In the genomic region with DNA sequence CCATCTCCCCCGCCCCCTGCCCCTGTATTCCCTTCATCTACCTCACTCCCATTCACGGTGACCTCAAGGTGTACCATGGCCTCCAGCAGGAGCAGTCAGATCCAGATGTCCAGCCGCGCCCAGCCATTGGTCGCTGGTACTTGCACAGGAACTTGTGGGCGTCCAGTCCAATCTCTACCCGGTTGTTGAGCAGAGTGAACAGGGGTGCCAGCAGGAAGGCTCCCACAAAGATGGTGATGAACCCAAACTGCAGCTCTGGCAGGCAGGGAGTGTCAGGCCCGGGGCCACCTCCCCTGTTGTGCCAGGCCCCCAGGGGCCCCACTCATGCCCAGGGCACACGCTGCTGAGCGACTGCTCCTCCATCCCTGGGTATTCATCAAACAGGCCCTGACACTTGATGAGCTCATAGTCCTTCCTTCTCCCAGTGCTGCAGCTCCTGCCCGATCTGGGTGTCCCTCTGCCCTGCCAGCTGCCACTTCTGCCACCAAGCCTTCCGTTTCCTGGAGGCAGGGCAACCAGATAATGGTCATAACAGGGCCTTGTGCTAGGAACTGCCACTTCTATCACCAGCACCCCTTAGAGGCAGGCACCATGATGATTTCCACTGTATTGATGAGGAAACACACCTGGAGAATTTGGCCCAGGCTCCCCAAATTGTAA, we compare ENCODE assay signal across 9 cellular contexts. TPM values are rescaled to one million over a fixed set of nuclear protein-coding genes. Genes with fewer than 3 reads are reported as not detected.
DNase-seq lines count a peak whose midpoint lies in the region; ATAC-seq and TF ChIP-seq lines count a peak whose summit lies in the region.
"Had no signal": no experiment of that assay in that cellular context is flagged by ENCODE, and none has a peak within 500 bp of the region (broad histone marks: within the 10 kb centered on the region; RNA-seq: fewer than 3 reads in every experiment).

No MANE protein-coding gene starts in this region.

- H3K4me3 Mint-ChIP-seq in MCF 10A (ENCODE audit: unreplicated experiment) (no peak overlapping the region), natural killer cell (peak overlapping the region; percentile 58)

- POLR2A ChIA-PET in MCF 10A (lab: Yijun Ruan, JAX): interaction anchor here (0.6 to 1.7 kb wide), 5 partner anchors 14 to 95 kb away, joined by 3 to 16 read pairs (median 3); a partner anchor contains a TSS

- no peak for TF ChIP-seq CTCF in breast epithelium (IDR thresholded peaks at IDR 0.05)
- no peak for TF ChIP-seq CTCF in MCF 10A (IDR thresholded peaks at IDR 0.05; ENCODE audit: unreplicated experiment)
- TF ChIP-seq CTCF in colonic mucosa (IDR thresholded peaks at IDR 0.05): no peak
- no peak for TF ChIP-seq CTCF in natural killer cell (IDR thresholded peaks at IDR 0.05)
- TF ChIP-seq CTCF in uterus (IDR thresholded peaks at IDR 0.05): no peak
- no peak for TF ChIP-seq CTCF in GM10266 (IDR thresholded peaks at IDR 0.05; ENCODE audit: control insufficient read depth, insufficient read depth, low read depth, missing control alignments)

- intact Hi-C loops in breast epithelium (cut with DNase I; ENCODE audit: low total_unique reads): no loop called here
- intact Hi-C loops in MCF 10A (cut with micrococcal nuclease): no loop called here
- intact Hi-C loops in colonic mucosa (cut with DNase I): no loop called here
- intact Hi-C loops in natural killer cell (cut with micrococcal nuclease): no loop called here
- intact Hi-C loops in uterus (cut with DNase I; ENCODE audit: low total_unique reads): no loop called here

- no peaks in the 10 kb centered on the region for H3K36me3 ChIP-seq in breast epithelium
- H3K36me3 ChIP-seq in colonic mucosa: no peaks in the 10 kb centered on the region
- H3K36me3 ChIP-seq in uterus: no peaks in the 10 kb centered on the region

- H3K27me3 Mint-ChIP-seq in MCF 10A (ENCODE audit: insufficient read depth, unreplicated experiment): no peaks in the 10 kb centered on the region
- H3K27me3 Mint-ChIP-seq in natural killer cell (ENCODE audit: low read depth in 2 of 2): peaks cover 0 to 7% of the 10 kb centered on the region in 2 donors

- H3K4me1 Mint-ChIP-seq in MCF 10A (ENCODE audit: insufficient read depth, unreplicated experiment) (peaks cover 6% of the 10 kb centered on the region), natural killer cell (peaks cover 17 to 28% of the 10 kb centered on the region in 2 donors)

- H3K9me3 Mint-ChIP-seq in MCF 10A (ENCODE audit: unreplicated experiment): no peaks in the 10 kb centered on the region
- no peaks in the 10 kb centered on the region for H3K9me3 Mint-ChIP-seq in natural killer cell
- H3K9me3 Mint-ChIP-seq: activated T-helper 1 cell treated with anti-CD3 and anti-CD28 coated beads, Interleukin-12 subunit alpha, Interleukin-12 subunit beta, Interleukin-2, Interleukin-4 antibody, amounts not matched to agents 30 ng/mL and 10 ng/mL and 1 ng/mL, durations not matched to agents 14 hours and 24 hours and 36 hours had no signal

- TF ChIP-seq POLR2A in breast epithelium (IDR thresholded peaks at IDR 0.05) (no peak), uterus (IDR thresholded peaks at IDR 0.05) (no peak)

- no peaks in the 10 kb centered on the region for H3K36me3 Mint-ChIP-seq in MCF 10A (ENCODE audit: insufficient read depth, unreplicated experiment)
- no peaks in the 10 kb centered on the region for H3K36me3 Mint-ChIP-seq in natural killer cell

- H3K9me3 ChIP-seq in breast epithelium (no peaks in the 10 kb centered on the region), colonic mucosa (no peaks in the 10 kb centered on the region), uterus (no peaks in the 10 kb centered on the region)

- no peak for DNase-seq in breast epithelium (ENCODE audit: low spot score in 2 of 2)
- no peak for DNase-seq in MCF 10A (ENCODE audit: unreplicated experiment)
- DNase-seq in colonic mucosa: peak; percentile 67
- DNase-seq in natural killer cell: no peak
- peak in 1 of 2 donors; percentile 53 for DNase-seq in uterus
- no peak for DNase-seq in GM10266 (ENCODE audit: extremely low spot score)
- DNase-seq in NCI-H146 (lab: John Stamatoyannopoulos, UW): no peak

- CTCF ChIA-PET in MCF 10A (lab: Yijun Ruan, JAX): interaction anchor here (0.5 to 1.5 kb wide), 6 partner anchors 11 to 1963 kb away, joined by 3 to 4 read pairs (median 3); no protein-coding TSS in a partner anchor

- H3K27me3 ChIP-seq in breast epithelium (no peaks in the 10 kb centered on the region), colonic mucosa (no peaks in the 10 kb centered on the region), uterus (no peaks in the 10 kb centered on the region)

- H3K4me3 ChIP-seq in breast epithelium (peak overlapping the region in 2 of 3 donors; percentile 49 to 73), colonic mucosa (peak overlapping the region; percentile 39), uterus (no peak overlapping the region)

- peak overlapping the region; percentile 46 to 74 for H3K9ac ChIP-seq in colonic mucosa (ENCODE audit: low read depth in 2 of 2, low read length in 2 of 2)

- H3K4me1 ChIP-seq in breast epithelium: no peaks in the 10 kb centered on the region
- peaks cover 6% of the 10 kb centered on the region for H3K4me1 ChIP-seq in colonic mucosa
- peaks cover 0 to 5% of the 10 kb centered on the region in 2 donors for H3K4me1 ChIP-seq in uterus

- no peak overlapping the region for H3K27ac Mint-ChIP-seq in MCF 10A (ENCODE audit: low read depth, unreplicated experiment)
- peak overlapping the region; percentile 63 to 75 for H3K27ac Mint-ChIP-seq in natural killer cell
- H3K27ac Mint-ChIP-seq: activated T-helper 1 cell treated with anti-CD3 and anti-CD28 coated beads, Interleukin-12 subunit alpha, Interleukin-12 subunit beta, Interleukin-2, Interleukin-4 antibody, amounts not matched to agents 30 ng/mL and 10 ng/mL and 1 ng/mL, durations not matched to agents 14 hours and 24 hours and 36 hours had no signal

- H3K27ac ChIP-seq in breast epithelium (peak overlapping the region; percentile 77 to 88), colonic mucosa (peak overlapping the region; percentile 82), uterus (peak overlapping the region; percentile 58 to 62)

- ATAC-seq in natural killer cell (no peak), HG03354 (IDR thresholded peaks at IDR 0.05; ENCODE audit: poor library complexity, severe bottlenecking, unreplicated experiment) (no peak)

- BruUV-seq in MCF 10A (replicated peaks; lab: Mats Ljungman, UMichigan): no TSS peak

RNA-seq across cellular contexts. Expression of a gene that starts 5.7 kb away (rescaled TPM):
- total RNA-seq in breast epithelium (10 to 100 TPM in 2 of 3 donors, 1 to 10 TPM in 1; 7.5 to 18.0 (median 12.9) TPM), MCF 10A (2022) (1.7 and 1.9 TPM in 2 replicates), colonic mucosa (1 to 10 TPM; 5.8 to 9.0 TPM), natural killer cell (10 to 100 TPM; 14.6 to 18.9 (median 15.8) TPM), uterus (10 to 100 TPM in 2 of 4 donors, 1 to 10 TPM in 2; 3.6 to 26.8 (median 12.2) TPM)

RNA-seq across cellular contexts. Expression of a gene that starts 18.8 kb away (rescaled TPM):
- total RNA-seq in breast epithelium (1 to 10 TPM; 4.3 to 9.5 (median 8.2) TPM), MCF 10A (2022) (8.3 and 13.2 TPM in 2 replicates), colonic mucosa (10 to 100 TPM in 1 of 2 donors, 1 to 10 TPM in 1; 6.5 to 15.2 TPM), natural killer cell (10 to 100 TPM in 1 of 3 donors, 1 to 10 TPM in 2; 7.6 to 10.8 (median 8.3) TPM), uterus (1 to 10 TPM; 5.1 to 7.4 (median 5.5) TPM)

Comparison
In these comparisons a context has a peak if more than half of its experiments do, and no peak if none do; other contexts are left out.
1. H3K4me3 ChIP-seq: peak in breast epithelium (2 of 3) and colonic mucosa (single experiment); none in uterus (0 of 2).
2. Peak in every context shown above with its lines, with median percentiles within 50 percentile points of each other: H3K27ac ChIP-seq.